In the genomic region with DNA sequence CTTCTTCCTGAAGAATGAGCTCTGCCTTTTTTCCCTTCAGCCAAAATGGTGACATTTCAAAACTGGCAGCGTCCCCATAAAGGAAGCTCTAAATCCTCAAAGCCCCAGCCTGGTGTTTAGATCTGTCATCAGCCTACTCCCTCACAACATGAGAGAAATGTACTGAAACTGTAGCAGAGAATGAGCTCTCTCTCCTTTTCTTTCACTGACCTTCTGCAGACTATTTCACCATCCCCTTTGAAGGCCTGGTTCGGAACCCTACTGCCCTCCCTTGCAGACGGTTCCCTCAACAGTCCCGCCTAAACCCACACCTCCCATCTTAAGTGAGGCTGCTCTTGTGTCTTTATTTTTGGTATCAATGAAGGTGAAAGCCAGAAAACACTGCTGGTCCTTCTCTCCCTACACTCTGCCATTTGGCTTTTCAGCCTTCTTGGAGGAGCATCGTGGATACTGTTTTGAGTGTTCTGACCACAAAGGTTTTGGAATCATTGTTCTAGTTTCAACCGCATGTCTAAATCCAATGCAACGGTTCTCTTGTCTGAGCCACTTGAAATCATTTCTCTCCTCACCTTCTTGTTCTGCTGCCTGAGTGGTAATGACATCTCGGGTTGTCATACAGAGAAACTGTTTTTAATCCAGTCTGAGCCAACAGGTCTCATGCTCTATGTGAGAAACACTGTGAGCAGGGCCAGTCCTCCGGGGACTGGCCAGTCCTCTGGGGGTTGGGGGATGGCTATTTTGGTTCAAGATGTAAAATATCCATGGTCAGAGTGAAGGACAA, we compare ENCODE assay signal across 12 cellular contexts. TPM values are rescaled to one million over a fixed set of nuclear protein-coding genes. Genes with fewer than 3 reads are reported as not detected.
DNase-seq lines count a peak whose midpoint lies in the region; ATAC-seq lines count a peak whose summit lies in the region.
"Had no signal": no experiment of that assay in that cellular context is flagged by ENCODE, and none has a peak within 500 bp of the region (broad histone marks: within the 10 kb centered on the region; RNA-seq: fewer than 3 reads in every experiment).

No MANE protein-coding gene starts in this region.

- peaks cover 39 to 94% (median 46%) of the 10 kb centered on the region in 3 donors for H3K36me3 Mint-ChIP-seq in CD8-positive, alpha-beta memory T cell
- peaks cover 59 to 80% of the 10 kb centered on the region in 2 donors for H3K36me3 Mint-ChIP-seq in activated naive CD4-positive, alpha-beta T cell treated with anti-CD3 and anti-CD28 coated beads, Interleukin-2, amount 50 U/mL, for 72 hours

- peak overlapping the region in 6 of 7 donors; percentile 24 to 67 (median 44) for H3K4me3 Mint-ChIP-seq in CD8-positive, alpha-beta memory T cell

- peak overlapping the region; percentile 79 to 94 (median 87) for H3K27ac Mint-ChIP-seq in CD8-positive, alpha-beta memory T cell
- peak overlapping the region; percentile 95 to 98 for H3K27ac Mint-ChIP-seq in activated naive CD4-positive, alpha-beta T cell treated with anti-CD3 and anti-CD28 coated beads, Interleukin-2, amount 50 U/mL, for 72 hours

- H3K27me3 Mint-ChIP-seq in CD8-positive, alpha-beta memory T cell: no peaks in the 10 kb centered on the region

- no peaks in the 10 kb centered on the region for H3K9me3 Mint-ChIP-seq in CD8-positive, alpha-beta memory T cell
- no peaks in the 10 kb centered on the region for H3K9me3 Mint-ChIP-seq in activated naive CD4-positive, alpha-beta T cell treated with anti-CD3 and anti-CD28 coated beads, Interleukin-2, amount 50 U/mL, for 72 hours

- H3K4me1 Mint-ChIP-seq in CD8-positive, alpha-beta memory T cell: peaks cover 81 to 96% (median 92%) of the 10 kb centered on the region in 3 donors

- CTCF ChIA-PET in CD8-positive, alpha-beta memory T cell (lab: Charles Lee): interaction anchor here (1.1 to 2.2 kb wide), 3 partner anchors 12 to 71 kb away, joined by 3 to 9 read pairs (median 4); no protein-coding TSS in a partner anchor

- POLR2A ChIA-PET in CD8-positive, alpha-beta memory T cell (lab: Charles Lee): interaction anchor here (1.0 to 3.0 kb wide), 5 partner anchors 14 to 77 kb away, joined by 3 to 23 read pairs (median 5); partner anchors contain the start of gene MED7

- H3K9me3 ChIP-seq in CD8-positive, alpha-beta memory T cell (ENCODE audit: low read length): no peaks in the 10 kb centered on the region

- peaks cover 57% of the 10 kb centered on the region for H3K36me3 ChIP-seq in CD8-positive, alpha-beta memory T cell (ENCODE audit: insufficient read depth, low read length)

- ATAC-seq in GM19372 (IDR thresholded peaks at IDR 0.05; ENCODE audit: low read depth, unreplicated experiment) (peak; percentile 50), HG03066 (IDR thresholded peaks at IDR 0.05; ENCODE audit: low read depth, unreplicated experiment) (peak; percentile 43)
- ATAC-seq in activated naive CD4-positive, alpha-beta T cell treated with anti-CD3 and anti-CD28 coated beads, Interleukin-2, amount 50 U/mL, for 72 hours: peak; percentile 58 to 71

- no peak overlapping the region for H3K4me3 ChIP-seq in CD8-positive, alpha-beta memory T cell (ENCODE audit: low read length)

- DNase-seq in CD8-positive, alpha-beta memory T cell: no peak
- peak; percentile 62 to 74 for DNase-seq in activated naive CD4-positive, alpha-beta T cell treated with anti-CD3 and anti-CD28 coated beads, Interleukin-2, amount 50 U/mL, for 72 hours (ENCODE audit: low spot score in 2 of 2)
- DNase-seq in NCI-H748 treated with DMSO at 0.1 percent for 48 hours (lab: John Stamatoyannopoulos, UW) (no peak), dermis blood vessel endothelial cell (no peak), nucleus accumbens (lab: John Stamatoyannopoulos, UW) (no peak)
- DNase-seq in activated effector memory CD4-positive, alpha-beta T cell treated with anti-CD3 and anti-CD28 coated beads, Interleukin-2, amount 50 U/mL, for 16 hours: no peak
- DNase-seq: midbrain had no signal

- H3K27ac ChIP-seq in CD8-positive, alpha-beta memory T cell (ENCODE audit: low read depth, low read length): no peak overlapping the region

- peaks cover 95% of the 10 kb centered on the region for H3K4me1 ChIP-seq in CD8-positive, alpha-beta memory T cell (ENCODE audit: insufficient read depth, low read length)

- H3K27me3 ChIP-seq in CD8-positive, alpha-beta memory T cell (ENCODE audit: insufficient read depth, low read length, poor library complexity, severe bottlenecking): no peaks in the 10 kb centered on the region

RNA-seq across cellular contexts. Expression of gene ITK, which starts 39.0 kb away (rescaled TPM):
- total RNA-seq in CD8-positive, alpha-beta memory T cell: 100 to 1,000 TPM; 150 to 162 TPM
- 129 TPM for polyA plus RNA-seq in CD8-positive, alpha-beta memory T cell
- total RNA-seq in activated naive CD4-positive, alpha-beta T cell treated with anti-CD3 and anti-CD28 coated beads, Interleukin-2, amount 50 U/mL, for 72 hours: 100 to 1,000 TPM; 203 to 308 TPM
- total RNA-seq in dermis blood vessel endothelial cell: not detected in 2 replicates
- total RNA-seq: dermis microvascular lymphatic vessel endothelial cell had no signal

RNA-seq across cellular contexts. Expression of gene CYFIP2, which starts 46.2 kb away (rescaled TPM):
- total RNA-seq in CD8-positive, alpha-beta memory T cell: 100 to 1,000 TPM; 239 to 259 TPM
- 534 TPM for polyA plus RNA-seq in CD8-positive, alpha-beta memory T cell
- 100 to 1,000 TPM; 335 to 493 TPM for total RNA-seq in activated naive CD4-positive, alpha-beta T cell treated with anti-CD3 and anti-CD28 coated beads, Interleukin-2, amount 50 U/mL, for 72 hours
- total RNA-seq in dermis blood vessel endothelial cell: 11.7 and 12.6 TPM in 2 replicates

RNA-seq across cellular contexts. Expression of gene GARIN3, which starts 53.6 kb away (rescaled TPM):
- under 1 TPM; 0.29 to 0.50 TPM for total RNA-seq in CD8-positive, alpha-beta memory T cell
- polyA plus RNA-seq in CD8-positive, alpha-beta memory T cell: not detected
- total RNA-seq in activated naive CD4-positive, alpha-beta T cell treated with anti-CD3 and anti-CD28 coated beads, Interleukin-2, amount 50 U/mL, for 72 hours: under 1 TPM; 0.46 to 0.47 TPM
- not detected in 2 replicates for total RNA-seq in dermis blood vessel endothelial cell
- total RNA-seq: dermis microvascular lymphatic vessel endothelial cell; LHCN-M2; T-helper 1 cell treated with Interleukin-12 subunit alpha and Interleukin-12 subunit beta and Interleukin-4 antibody, amounts not matched to agents 30 ng/mL and 1 ng/mL, for 36 hours had no signal

Comparison
In these comparisons a context has a peak if more than half of its experiments do, and no peak if none do; other contexts are left out.
1. DNase-seq: peak in activated naive CD4-positive, alpha-beta T cell treated with anti-CD3 and anti-CD28 coated beads, Interleukin-2, amount 50 U/mL, for 72 hours (2 of 2); none in CD8-positive, alpha-beta memory T cell (0 of 5), NCI-H748 treated with DMSO at 0.1 percent for 48 hours (single experiment), dermis blood vessel endothelial cell (single experiment), nucleus accumbens (0 of 56) and activated effector memory CD4-positive, alpha-beta T cell treated with anti-CD3 and anti-CD28 coated beads, Interleukin-2, amount 50 U/mL, for 16 hours (single experiment).
2. RNA of gene ITK, which starts 39.0 kb away (total RNA-seq): 203 to 308 TPM in activated naive CD4-positive, alpha-beta T cell treated with anti-CD3 and anti-CD28 coated beads, Interleukin-2, amount 50 U/mL, for 72 hours and 150 to 162 TPM in CD8-positive, alpha-beta memory T cell; not detected in dermis blood vessel endothelial cell; every median in the first group is over 100 times any median in the second.
3. RNA of gene CYFIP2, which starts 46.2 kb away (total RNA-seq): 335 to 493 TPM in activated naive CD4-positive, alpha-beta T cell treated with anti-CD3 and anti-CD28 coated beads, Interleukin-2, amount 50 U/mL, for 72 hours and 239 to 259 TPM in CD8-positive, alpha-beta memory T cell; 11.7 to 12.6 TPM in dermis blood vessel endothelial cell; every median in the first group is over 10 times any median in the second.
4. Peak in every context shown above with its lines, with median percentiles within 50 percentile points of each other: ATAC-seq.